ENCODE assay signal across 8 cellular contexts in genomic region chrX:123764967-123765871, GRCh38. TPM values are rescaled to one million over a fixed set of nuclear protein-coding genes. Genes with fewer than 3 reads are reported as not detected.
A peak's percentile ranks its signal among the peaks of the same experiment; 100 is the strongest.
DNase-seq lines count a peak whose midpoint lies in the region; ATAC-seq and TF ChIP-seq lines count a peak whose summit lies in the region.

No MANE protein-coding gene starts in this region.

- H3K79me2 ChIP-seq in OCI-LY3 (ENCODE audit: low read length), result no peaks in the 10 kb centered on the region

- H2AFZ ChIP-seq in OCI-LY3 (ENCODE audit: low read depth, low read length), result peak overlapping the region; percentile 100

- no peak for TF ChIP-seq CTCF in OCI-LY3 (IDR thresholded peaks at IDR 0.05; ENCODE audit: low read depth, low read length)

- H3K27me3 ChIP-seq in OCI-LY3 (ENCODE audit: low read depth, low read length), result no peaks in the 10 kb centered on the region

- H3K27ac ChIP-seq in OCI-LY3 (ENCODE audit: low read length), result peak overlapping the region; percentile 49

- no peaks in the 10 kb centered on the region for H3K9me3 ChIP-seq in OCI-LY3 (ENCODE audit: insufficient read depth, low read length)

- H3K4me3 ChIP-seq in OCI-LY3 (ENCODE audit: low read length), result peak overlapping the region; percentile 83

- no peaks in the 10 kb centered on the region for H4K20me1 ChIP-seq in OCI-LY3 (ENCODE audit: insufficient read depth, low read length)

- H3K4me1 ChIP-seq in OCI-LY3 (ENCODE audit: low read length), result peaks cover 9% of the 10 kb centered on the region

- peak overlapping the region; percentile 55 for H3K9ac ChIP-seq in OCI-LY3 (ENCODE audit: low read length)

- no peaks in the 10 kb centered on the region for H3K36me3 ChIP-seq in OCI-LY3 (replicated peaks; ENCODE audit: low read depth, low read length)

- peak; percentile 85 for DNase-seq in DMS114 treated with DMSO at 0.1 percent for 48 hours (lab: John Stamatoyannopoulos, UW; ENCODE audit: unreplicated experiment)
- DNase-seq in HuH-7.5 (ENCODE audit: low spot score), result peak; percentile 45
- peak; percentile 57 for DNase-seq in activated T-cell treated with anti-CD3 and anti-CD28 coated beads for 48 hours (ENCODE audit: low read depth)
- DNase-seq in erythroblast (lab: John Stamatoyannopoulos, UW), result peak; percentile 81 to 84
- DNase-seq in mucosa of gallbladder (ENCODE audit: low spot score), result peak; percentile 86
- peak; percentile 32 to 48 for DNase-seq in stimulated activated CD8-positive, alpha-beta memory T cell treated with anti-CD3 and anti-CD28 coated beads, Interleukin-7, amount 100 ng/mL, for 48 hours (ENCODE audit: extremely low read depth in 1 of 2, low read depth in 1 of 2)

- ATAC-seq in GM21529 (IDR thresholded peaks at IDR 0.05; ENCODE audit: unreplicated experiment), result peak; percentile 89

- H3K4me2 ChIP-seq in OCI-LY3 (ENCODE audit: low read length), result peak overlapping the region; percentile 81

- TF ChIP-seq POLR2A in erythroblast (IDR thresholded peaks at IDR 0.05; ENCODE audit: low read length), result peak; percentile 24

RNA-seq across cellular contexts. Expression of gene THOC2, which starts 32.4 kb away (rescaled TPM):
- 63.8 TPM for total RNA-seq in mucosa of gallbladder

Comparison
In these comparisons a context has a peak if more than half of its experiments do, and no peak if none do; other contexts are left out.
1. Peak in every context shown above with its lines: DNase-seq, ATAC-seq, H3K4me3 ChIP-seq and H3K27ac ChIP-seq.